Comparison of ENCODE assay signal across 18 cellular contexts in the genomic region with DNA sequence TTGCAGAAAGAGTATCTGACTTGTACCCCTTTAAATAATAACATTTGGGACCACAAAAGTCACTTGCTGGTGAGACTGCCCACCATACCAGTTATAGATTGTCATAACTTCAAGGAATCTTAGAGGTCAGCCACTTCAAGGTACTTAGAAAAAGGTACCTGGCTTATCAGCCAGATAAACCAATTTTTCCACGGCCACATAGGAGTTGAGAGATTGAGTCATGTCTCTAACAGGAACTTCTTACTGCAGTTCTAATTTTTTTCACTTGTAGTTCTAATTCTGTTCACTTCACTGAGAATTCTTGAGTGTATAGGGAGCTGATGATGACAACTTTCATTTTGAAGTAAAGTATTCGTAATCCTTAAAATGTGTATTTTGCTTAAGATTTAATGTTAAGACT.
DNase-seq lines count a peak whose midpoint lies in the region; ATAC-seq, FAIRE-seq and TF ChIP-seq lines count a peak whose summit lies in the region.
"Had no signal": no experiment of that assay in that cellular context is flagged by ENCODE, and none has a peak within 500 bp of the region (broad histone marks: within the 10 kb centered on the region; RNA-seq: fewer than 3 reads in every experiment).

No MANE protein-coding gene starts in this region.

- H3K27me3 Mint-ChIP-seq in activated CD4-positive, alpha-beta T cell treated with anti-CD3 and anti-CD28 coated beads, Interleukin-2, amount 10 ng/mL, durations not matched to agents 7 days and 5 days: no peaks in the 10 kb centered on the region
- no peaks in the 10 kb centered on the region for H3K27me3 Mint-ChIP-seq in activated T-helper 1 cell treated with anti-CD3 and anti-CD28 coated beads, Interleukin-12 subunit alpha, Interleukin-12 subunit beta, Interleukin-2, Interleukin-4 antibody, amounts not matched to agents 30 ng/mL and 10 ng/mL and 1 ng/mL, durations not matched to agents 14 hours and 24 hours and 36 hours (ENCODE audit: insufficient read depth)
- H3K27me3 Mint-ChIP-seq in MCF 10A (ENCODE audit: insufficient read depth, unreplicated experiment): no peaks in the 10 kb centered on the region

- H3K27ac Mint-ChIP-seq in activated CD4-positive, alpha-beta T cell treated with anti-CD3 and anti-CD28 coated beads, Interleukin-2, amount 10 ng/mL, durations not matched to agents 7 days and 5 days: peak overlapping the region; percentile 42
- H3K27ac Mint-ChIP-seq in activated T-helper 1 cell treated with anti-CD3 and anti-CD28 coated beads, Interleukin-12 subunit alpha, Interleukin-12 subunit beta, Interleukin-2, Interleukin-4 antibody, amounts not matched to agents 30 ng/mL and 10 ng/mL and 1 ng/mL, durations not matched to agents 14 hours and 24 hours and 36 hours: peak overlapping the region; percentile 84
- H3K27ac Mint-ChIP-seq in stimulated activated effector memory CD8-positive, alpha-beta T cell treated with anti-CD3 and anti-CD28 coated beads, Interleukin-12 subunit alpha, Interleukin-12 subunit beta, amount 100 ng/mL, for 72 hours: peak overlapping the region; percentile 81
- no peak overlapping the region for H3K27ac Mint-ChIP-seq in MCF 10A (ENCODE audit: low read depth, unreplicated experiment)

- no peak overlapping the region for H3K27ac ChIP-seq in adrenal gland
- H3K27ac ChIP-seq: A549; BLaER1 treated with 17β-estradiol and CSF1 and Interleukin-3, amounts not matched to agents 10 nM and 100 nM had no signal

- H3K4me3 ChIP-seq in adrenal gland: no peak overlapping the region
- H3K4me3 ChIP-seq: A549; BLaER1 treated with 17β-estradiol and CSF1 and Interleukin-3, amounts not matched to agents 10 nM and 100 nM; K562 had no signal

- no peaks in the 10 kb centered on the region for H3K27me3 ChIP-seq in adrenal gland
- H3K27me3 ChIP-seq: BLaER1 treated with 17β-estradiol and CSF1 and Interleukin-3, amounts not matched to agents 10 nM and 100 nM had no signal

- TF ChIP-seq CTCF in adrenal gland (IDR thresholded peaks at IDR 0.05) (no peak), MCF 10A (IDR thresholded peaks at IDR 0.05; ENCODE audit: unreplicated experiment) (no peak)

- peaks cover 31% of the 10 kb centered on the region for H3K4me1 Mint-ChIP-seq in activated CD4-positive, alpha-beta T cell treated with anti-CD3 and anti-CD28 coated beads, Interleukin-2, amount 10 ng/mL, durations not matched to agents 7 days and 5 days
- peaks cover 56% of the 10 kb centered on the region for H3K4me1 Mint-ChIP-seq in activated T-helper 1 cell treated with anti-CD3 and anti-CD28 coated beads, Interleukin-12 subunit alpha, Interleukin-12 subunit beta, Interleukin-2, Interleukin-4 antibody, amounts not matched to agents 30 ng/mL and 10 ng/mL and 1 ng/mL, durations not matched to agents 14 hours and 24 hours and 36 hours (ENCODE audit: low read depth)
- peaks cover 28% of the 10 kb centered on the region for H3K4me1 Mint-ChIP-seq in stimulated activated effector memory CD8-positive, alpha-beta T cell treated with anti-CD3 and anti-CD28 coated beads, Interleukin-12 subunit alpha, Interleukin-12 subunit beta, amount 100 ng/mL, for 72 hours
- peaks cover 12% of the 10 kb centered on the region for H3K4me1 Mint-ChIP-seq in MCF 10A (ENCODE audit: insufficient read depth, unreplicated experiment)

- 77 to 84% (median 78%) methylated on average over 2 of the region's 2 CpGs for WGBS in adrenal gland, 4 donors

- POLR2A ChIA-PET in activated CD4-positive, alpha-beta T cell treated with anti-CD3 and anti-CD28 coated beads, Interleukin-2, amount 10 ng/mL, durations not matched to agents 7 days and 5 days (lab: Charles Lee): no interaction called here
- POLR2A ChIA-PET in MCF 10A (lab: Yijun Ruan, JAX): no interaction called here

- peaks cover 29% of the 10 kb centered on the region for H3K36me3 Mint-ChIP-seq in activated CD4-positive, alpha-beta T cell treated with anti-CD3 and anti-CD28 coated beads, Interleukin-2, amount 10 ng/mL, durations not matched to agents 7 days and 5 days (ENCODE audit: low read depth)
- H3K36me3 Mint-ChIP-seq in activated T-helper 1 cell treated with anti-CD3 and anti-CD28 coated beads, Interleukin-12 subunit alpha, Interleukin-12 subunit beta, Interleukin-2, Interleukin-4 antibody, amounts not matched to agents 30 ng/mL and 10 ng/mL and 1 ng/mL, durations not matched to agents 14 hours and 24 hours and 36 hours (ENCODE audit: low read depth): peaks cover 14% of the 10 kb centered on the region
- H3K36me3 Mint-ChIP-seq in stimulated activated effector memory CD8-positive, alpha-beta T cell treated with anti-CD3 and anti-CD28 coated beads, Interleukin-12 subunit alpha, Interleukin-12 subunit beta, amount 100 ng/mL, for 72 hours: peaks cover 10% of the 10 kb centered on the region
- no peaks in the 10 kb centered on the region for H3K36me3 Mint-ChIP-seq in MCF 10A (ENCODE audit: insufficient read depth, unreplicated experiment)

- H3K36me3 ChIP-seq in adrenal gland (replicated peaks in 1 of 2): no peaks in the 10 kb centered on the region
- H3K36me3 ChIP-seq: BLaER1 treated with 17β-estradiol and CSF1 and Interleukin-3, amounts not matched to agents 10 nM and 100 nM had no signal

- no peaks in the 10 kb centered on the region for H3K9me3 ChIP-seq in adrenal gland (replicated peaks in 1 of 3)
- H3K9me3 ChIP-seq: A549; BLaER1 treated with 17β-estradiol and CSF1 and Interleukin-3, amounts not matched to agents 10 nM and 100 nM had no signal

- no TSS peak for BruUV-seq in MCF 10A (replicated peaks; lab: Mats Ljungman, UMichigan)

- CTCF ChIA-PET in activated CD4-positive, alpha-beta T cell treated with anti-CD3 and anti-CD28 coated beads, Interleukin-2, amount 10 ng/mL, durations not matched to agents 7 days and 5 days (lab: Charles Lee): interaction anchor here (1.1 kb wide), 1 partner anchor 20 kb away, joined by 3 read pairs; no protein-coding TSS in a partner anchor
- CTCF ChIA-PET in MCF 10A (lab: Yijun Ruan, JAX): interaction anchor here (0.6 to 0.7 kb wide), 2 partner anchors 93 to 201 kb away, joined by 3 read pairs; no protein-coding TSS in a partner anchor

- TF ChIP-seq POLR2A in GM12891 (IDR thresholded peaks at IDR 0.05; ENCODE audit: low read depth, low read length) (no peak), adrenal gland (IDR thresholded peaks at IDR 0.05) (no peak)

- no peaks in the 10 kb centered on the region for H3K4me1 ChIP-seq in adrenal gland (replicated peaks in 1 of 2)
- H3K4me1 ChIP-seq: A549 had no signal

- peak; percentile 13 for FAIRE-seq in GM12891 (lab: Jason Lieb, UNC)
- FAIRE-seq: A549, H1, K562 had no signal

- intact Hi-C loops in activated T-helper 1 cell treated with anti-CD3 and anti-CD28 coated beads, Interleukin-12 subunit alpha, Interleukin-12 subunit beta, Interleukin-2, Interleukin-4 antibody, amounts not matched to agents 30 ng/mL and 10 ng/mL and 1 ng/mL, durations not matched to agents 14 hours and 24 hours and 36 hours (cut with micrococcal nuclease): loop anchor here (1.0 to 10.0 kb wide), 5 partner anchors 9 to 879 kb away; no protein-coding TSS in a partner anchor
- intact Hi-C loops in adrenal gland (cut with DNase I) (no loop called here), MCF 10A (cut with micrococcal nuclease) (no loop called here)

- ATAC-seq in stimulated activated effector memory CD8-positive, alpha-beta T cell treated with anti-CD3 and anti-CD28 coated beads, Interleukin-12 subunit alpha, Interleukin-12 subunit beta, amount 100 ng/mL, for 72 hours: peak; percentile 69
- ATAC-seq: A549, K562 had no signal

- H3K4me3 Mint-ChIP-seq in activated CD4-positive, alpha-beta T cell treated with anti-CD3 and anti-CD28 coated beads, Interleukin-2, amount 10 ng/mL, durations not matched to agents 7 days and 5 days: no peak overlapping the region
- peak overlapping the region; percentile 42 for H3K4me3 Mint-ChIP-seq in activated T-helper 1 cell treated with anti-CD3 and anti-CD28 coated beads, Interleukin-12 subunit alpha, Interleukin-12 subunit beta, Interleukin-2, Interleukin-4 antibody, amounts not matched to agents 30 ng/mL and 10 ng/mL and 1 ng/mL, durations not matched to agents 14 hours and 24 hours and 36 hours
- H3K4me3 Mint-ChIP-seq in stimulated activated effector memory CD8-positive, alpha-beta T cell treated with anti-CD3 and anti-CD28 coated beads, Interleukin-12 subunit alpha, Interleukin-12 subunit beta, amount 100 ng/mL, for 72 hours: peak overlapping the region; percentile 50
- no peak overlapping the region for H3K4me3 Mint-ChIP-seq in MCF 10A (ENCODE audit: unreplicated experiment)

- H3K9me3 Mint-ChIP-seq in activated CD4-positive, alpha-beta T cell treated with anti-CD3 and anti-CD28 coated beads, Interleukin-2, amount 10 ng/mL, durations not matched to agents 7 days and 5 days: peaks cover 14% of the 10 kb centered on the region
- H3K9me3 Mint-ChIP-seq in activated T-helper 1 cell treated with anti-CD3 and anti-CD28 coated beads, Interleukin-12 subunit alpha, Interleukin-12 subunit beta, Interleukin-2, Interleukin-4 antibody, amounts not matched to agents 30 ng/mL and 10 ng/mL and 1 ng/mL, durations not matched to agents 14 hours and 24 hours and 36 hours: peaks cover 20% of the 10 kb centered on the region
- no peaks in the 10 kb centered on the region for H3K9me3 Mint-ChIP-seq in stimulated activated effector memory CD8-positive, alpha-beta T cell treated with anti-CD3 and anti-CD28 coated beads, Interleukin-12 subunit alpha, Interleukin-12 subunit beta, amount 100 ng/mL, for 72 hours
- no peaks in the 10 kb centered on the region for H3K9me3 Mint-ChIP-seq in MCF 10A (ENCODE audit: unreplicated experiment)

- DNase-seq in activated CD4-positive, alpha-beta T cell treated with anti-CD3 and anti-CD28 coated beads, Interleukin-2, amount 10 ng/mL, durations not matched to agents 7 days and 5 days: no peak
- no peak for DNase-seq in activated CD4-positive, alpha-beta T cell treated with anti-CD3 and anti-CD28 coated beads for 48 hours
- DNase-seq in GM12891 (ENCODE audit: insufficient read length, low spot score) (no peak), adrenal gland (no peak), MCF 10A (ENCODE audit: unreplicated experiment) (no peak)
- no peak for DNase-seq in activated T-helper 1 cell treated with anti-CD3 and anti-CD28 coated beads, Interleukin-12 subunit alpha, Interleukin-12 subunit beta, Interleukin-2, Interleukin-4 antibody, amounts not matched to agents 30 ng/mL and 10 ng/mL and 1 ng/mL, durations not matched to agents 14 hours and 24 hours and 36 hours (ENCODE audit: low spot score)
- no peak for DNase-seq in stimulated activated effector memory CD8-positive, alpha-beta T cell treated with anti-CD3 and anti-CD28 coated beads, Interleukin-12 subunit alpha, Interleukin-12 subunit beta, amount 100 ng/mL, for 72 hours (ENCODE audit: low spot score in 2 of 2)
- DNase-seq: DMS79 treated with DMSO at 0.1 percent for 48 hours; NCI-H1436; NCI-H2029; NCI-H2171; NCI-H446; NCI-H69; NK-92 treated with Interleukin-12 subunit alpha and Interleukin-12 subunit beta, amount 100 ng/mL, for 24 hours had no signal

TF ChIP-seq in GM12891, 5 proteins besides CTCF, POLR2A, EP300 and RAD21 (continues in another document):
- TF ChIP-seq PAX5 (IDR thresholded peaks at IDR 0.05; ENCODE audit: insufficient read depth, low read length, severe bottlenecking) (no peak), TAF1 (IDR thresholded peaks at IDR 0.05; ENCODE audit: low read depth, low read length) (no peak), POU2F2 (IDR thresholded peaks at IDR 0.05; ENCODE audit: low read depth, low read length) (no peak), POLR2AphosphoS5 (IDR thresholded peaks at IDR 0.05; ENCODE audit: low read depth, low read length) (no peak)

Comparison
In these comparisons a context has a peak if more than half of its experiments do, and no peak if none do; other contexts are left out.
1. H3K4me3 Mint-ChIP-seq: peak in activated T-helper 1 cell treated with anti-CD3 and anti-CD28 coated beads, Interleukin-12 subunit alpha, Interleukin-12 subunit beta, Interleukin-2, Interleukin-4 antibody, amounts not matched to agents 30 ng/mL and 10 ng/mL and 1 ng/mL, durations not matched to agents 14 hours and 24 hours and 36 hours (single experiment) and stimulated activated effector memory CD8-positive, alpha-beta T cell treated with anti-CD3 and anti-CD28 coated beads, Interleukin-12 subunit alpha, Interleukin-12 subunit beta, amount 100 ng/mL, for 72 hours (single experiment); none in activated CD4-positive, alpha-beta T cell treated with anti-CD3 and anti-CD28 coated beads, Interleukin-2, amount 10 ng/mL, durations not matched to agents 7 days and 5 days (single experiment) and MCF 10A (single experiment).